ENCODE assay signal across 8 cellular contexts in the genomic region with DNA sequence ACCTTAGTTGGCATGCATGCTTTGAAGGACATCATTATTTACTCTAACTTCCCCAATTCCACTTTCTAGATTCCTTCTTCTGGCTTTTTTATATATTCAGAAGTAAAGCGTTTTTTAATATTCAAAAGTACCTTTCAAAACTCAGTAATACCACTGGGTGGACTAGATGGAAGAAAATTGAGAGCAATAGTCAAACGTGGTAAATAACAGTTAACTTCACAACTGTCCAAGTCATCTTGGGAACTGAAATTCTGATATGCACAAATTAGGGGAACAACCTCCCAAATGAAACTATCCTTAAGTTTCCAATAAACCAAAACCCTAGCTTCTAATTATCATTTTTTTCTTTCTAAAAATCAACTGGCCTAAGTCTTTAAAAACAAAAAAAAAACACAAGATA. TPM values are rescaled to one million over a fixed set of nuclear protein-coding genes. Genes with fewer than 3 reads are reported as not detected.
DNase-seq lines count a peak whose midpoint lies in the region; ATAC-seq and TF ChIP-seq lines count a peak whose summit lies in the region.

No MANE protein-coding gene starts in this region.

- no peak for TF ChIP-seq CTCF in heart right ventricle (IDR thresholded peaks at IDR 0.05)
- TF ChIP-seq CTCF in right atrium auricular region (IDR thresholded peaks at IDR 0.05), result no peak
- TF ChIP-seq CTCF in uterus (IDR thresholded peaks at IDR 0.05), result no peak

- H3K9me3 ChIP-seq in heart right ventricle, result no peaks in the 10 kb centered on the region
- H3K9me3 ChIP-seq in right atrium auricular region, result no peaks in the 10 kb centered on the region
- no peaks in the 10 kb centered on the region for H3K9me3 ChIP-seq in T-helper 17 cell (ENCODE audit: control insufficient read depth, low read length, poor library complexity, severe bottlenecking)
- H3K9me3 ChIP-seq in iPS-18a (ENCODE audit: control insufficient read depth, low read depth, low read length), result no peaks in the 10 kb centered on the region
- no peaks in the 10 kb centered on the region for H3K9me3 ChIP-seq in uterus

- peak overlapping the region; percentile 94 for H3K4me3 Mint-ChIP-seq in T-helper 17 cell

- H3K4me1 Mint-ChIP-seq in T-helper 17 cell, result peaks cover 51% of the 10 kb centered on the region

- H3K4me1 ChIP-seq in heart right ventricle (peaks cover 0 to 40% (median 13%) of the 10 kb centered on the region in 9 donors), right atrium auricular region (peaks cover 0 to 7% of the 10 kb centered on the region in 2 donors), iPS-18a (ENCODE audit: control insufficient read depth, low read depth, low read length) (peaks cover 67% of the 10 kb centered on the region), uterus (peaks cover 0 to 19% of the 10 kb centered on the region in 2 donors)

- H3K4me3 ChIP-seq in heart right ventricle (peak overlapping the region in 7 of 10 donors; percentile 33 to 52 (median 47)), right atrium auricular region (peak overlapping the region in 1 of 2 donors; percentile 29), iPS-18a (ENCODE audit: low read length) (peak overlapping the region; percentile 5), uterus (peak overlapping the region; percentile 1 to 18)

- TF ChIP-seq POLR2A in uterus (IDR thresholded peaks at IDR 0.05), result no peak

- H3K27ac Mint-ChIP-seq in T-helper 17 cell, result peak overlapping the region; percentile 99

- H3K36me3 Mint-ChIP-seq in T-helper 17 cell (ENCODE audit: low read depth), result no peaks in the 10 kb centered on the region

- 44 to 45% methylated on average over 2 of the region's 2 CpGs for WGBS in heart right ventricle, 2 donors

- intact Hi-C loops in heart right ventricle (cut with DNase I), result no loop called here
- intact Hi-C loops in uterus (cut with DNase I; ENCODE audit: low total_unique reads), result no loop called here

- ATAC-seq in heart right ventricle (no peak), T-helper 17 cell (no peak), HG03135 (IDR thresholded peaks at IDR 0.05; ENCODE audit: unreplicated experiment) (no peak)

- H3K27me3 ChIP-seq in heart right ventricle (no peaks in the 10 kb centered on the region), right atrium auricular region (no peaks in the 10 kb centered on the region), iPS-18a (ENCODE audit: control insufficient read depth, insufficient read depth, low read length) (no peaks in the 10 kb centered on the region), uterus (no peaks in the 10 kb centered on the region)

- peak overlapping the region in 4 of 10 donors; percentile 24 to 62 (median 35) for H3K27ac ChIP-seq in heart right ventricle
- H3K27ac ChIP-seq in right atrium auricular region, result no peak overlapping the region
- no peak overlapping the region for H3K27ac ChIP-seq in iPS-18a (ENCODE audit: low read length)
- H3K27ac ChIP-seq in uterus, result peak overlapping the region; percentile 54 to 97

- no peak for DNase-seq in heart right ventricle
- DNase-seq in right atrium auricular region (ENCODE audit: low spot score), result no peak
- DNase-seq in T-helper 17 cell, result no peak
- no peak for DNase-seq in uterus
- no peak for DNase-seq in NCI-H1694 treated with DMSO at 0.1 percent for 48 hours (lab: John Stamatoyannopoulos, UW)
- DNase-seq in HUDEP-2 (lab: John Stamatoyannopoulos, UW; ENCODE audit: unreplicated experiment in 76 of 76), result no peak

- no peak overlapping the region for H3K9ac ChIP-seq in iPS-18a (ENCODE audit: low read length)

- no peaks in the 10 kb centered on the region for H3K27me3 Mint-ChIP-seq in T-helper 17 cell

- no peaks in the 10 kb centered on the region for H3K36me3 ChIP-seq in heart right ventricle
- H3K36me3 ChIP-seq in right atrium auricular region, result no peaks in the 10 kb centered on the region
- H3K36me3 ChIP-seq in iPS-18a (ENCODE audit: control insufficient read depth, low read depth, low read length), result no peaks in the 10 kb centered on the region
- no peaks in the 10 kb centered on the region for H3K36me3 ChIP-seq in uterus

RNA-seq across cellular contexts. Expression of a gene that starts 9.0 kb away (rescaled TPM):
- 10 to 100 TPM in 6 of 10 donors, 1 to 10 TPM in 4; 5.7 to 16.9 (median 10.9) TPM for total RNA-seq in heart right ventricle
- 1 to 10 TPM; 6.1 TPM for polyA plus RNA-seq in heart right ventricle
- total RNA-seq in right atrium auricular region, result 10 to 100 TPM; 22.4 to 34.7 TPM
- total RNA-seq in T-helper 17 cell, result 10 to 100 TPM; 87.1 to 95.7 TPM
- total RNA-seq in uterus, result 100 to 1,000 TPM in 2 of 4 donors, 10 to 100 TPM in 2; 26.1 to 237 (median 109) TPM

Comparison
In these comparisons a context has a peak if more than half of its experiments do, and no peak if none do; other contexts are left out.
1. H3K27ac ChIP-seq: peak in uterus (2 of 2); none in right atrium auricular region (0 of 2) and iPS-18a (single experiment).